ENCODE assay signal across 8 cellular contexts in genomic region chr19:12703056-12703455, GRCh38. TPM values are rescaled to one million over a fixed set of nuclear protein-coding genes. Genes with fewer than 3 reads are reported as not detected.
A peak's percentile ranks its signal among the peaks of the same experiment; 100 is the strongest.
DNase-seq lines count a peak whose midpoint lies in the region; ATAC-seq and TF ChIP-seq lines count a peak whose summit lies in the region.

No MANE protein-coding gene starts in this region.

- H3K4me1 Mint-ChIP-seq in activated CD8-positive, alpha-beta T cell treated with anti-CD3 and anti-CD28 coated beads for 36 hours (ENCODE audit: low read depth) = peaks cover 4% of the 10 kb centered on the region

- DNase-seq in NCI-H146 (lab: John Stamatoyannopoulos, UW) (peak; percentile 35), NCI-H146 treated with DMSO at 0.1 percent for 48 hours (lab: John Stamatoyannopoulos, UW; ENCODE audit: unreplicated experiment) (no peak), MG63 (peak; percentile 71), left lobe of liver (ENCODE audit: low spot score) (no peak), HT-29 (ENCODE audit: low spot score) (no peak)
- peak; percentile 69 for DNase-seq in activated CD8-positive, alpha-beta T cell treated with anti-CD3 and anti-CD28 coated beads for 36 hours

- peak; percentile 89 for ATAC-seq in activated CD8-positive, alpha-beta T cell treated with anti-CD3 and anti-CD28 coated beads for 36 hours
- peak; percentile 16 for ATAC-seq in left lobe of liver
- no peak for ATAC-seq in HG03439 (IDR thresholded peaks at IDR 0.05; ENCODE audit: unreplicated experiment)
- ATAC-seq in HG03135 (IDR thresholded peaks at IDR 0.05; ENCODE audit: unreplicated experiment) = no peak

- H3K4me3 Mint-ChIP-seq in activated CD8-positive, alpha-beta T cell treated with anti-CD3 and anti-CD28 coated beads for 36 hours = no peak overlapping the region

- POLR2A ChIA-PET in activated CD8-positive, alpha-beta T cell treated with anti-CD3 and anti-CD28 coated beads for 36 hours (lab: Charles Lee) = interaction anchor here (1.0 to 1.1 kb wide), 2 partner anchors 12 kb away, joined by 3 read pairs; no protein-coding TSS in a partner anchor

- no peak overlapping the region for H3K4me3 ChIP-seq in MG63

- H3K27me3 Mint-ChIP-seq in activated CD8-positive, alpha-beta T cell treated with anti-CD3 and anti-CD28 coated beads for 36 hours = no peaks in the 10 kb centered on the region

- CTCF ChIA-PET in activated CD8-positive, alpha-beta T cell treated with anti-CD3 and anti-CD28 coated beads for 36 hours (lab: Charles Lee) = interaction anchor here (1.0 to 1.1 kb wide), 2 partner anchors 54 to 145 kb away, joined by 3 to 5 read pairs; no protein-coding TSS in a partner anchor

- peak overlapping the region; percentile 37 for H3K27ac Mint-ChIP-seq in activated CD8-positive, alpha-beta T cell treated with anti-CD3 and anti-CD28 coated beads for 36 hours

- no peak for TF ChIP-seq CTCF in activated CD8-positive, alpha-beta T cell treated with anti-CD3 and anti-CD28 coated beads for 36 hours (IDR thresholded peaks at IDR 0.05)

- H3K36me3 Mint-ChIP-seq in activated CD8-positive, alpha-beta T cell treated with anti-CD3 and anti-CD28 coated beads for 36 hours (ENCODE audit: low read depth) = peaks cover 53% of the 10 kb centered on the region

- H3K9me3 Mint-ChIP-seq in activated CD8-positive, alpha-beta T cell treated with anti-CD3 and anti-CD28 coated beads for 36 hours = no peaks in the 10 kb centered on the region

- peaks cover 96% of the 10 kb centered on the region for H3K36me3 ChIP-seq in MG63

- no peaks in the 10 kb centered on the region for H3K27me3 ChIP-seq in MG63

- intact Hi-C loops in activated CD8-positive, alpha-beta T cell treated with anti-CD3 and anti-CD28 coated beads for 36 hours (cut with micrococcal nuclease) = no loop called here

- H3K9me3 ChIP-seq in MG63 = no peaks in the 10 kb centered on the region

RNA-seq across cellular contexts. Expression of gene FBXW9, which starts 6.6 kb away (rescaled TPM):
- 31.3 and 46.1 TPM in 2 replicates for total RNA-seq in MG63 (2014; rRNA removed; shearing (Covaris generic); ENCODE audit: low replicate concordance)
- total RNA-seq in activated CD8-positive, alpha-beta T cell treated with anti-CD3 and anti-CD28 coated beads for 36 hours = 10 to 100 TPM in 1 of 2 experiments, 1 to 10 TPM in 1; 9.9 to 10.8 TPM
- 3.3 TPM for total RNA-seq in left lobe of liver
- total RNA-seq in HT-29 (2014; rRNA removed; shearing (Covaris generic)) = 32.9 and 38.0 TPM in 2 replicates

RNA-seq across cellular contexts. Expression of gene GNG14, which starts 15.3 kb away (rescaled TPM):
- total RNA-seq in MG63 (2014; rRNA removed; shearing (Covaris generic); ENCODE audit: low replicate concordance) = not detected in 2 replicates
- total RNA-seq in activated CD8-positive, alpha-beta T cell treated with anti-CD3 and anti-CD28 coated beads for 36 hours = not detected
- not detected for total RNA-seq in left lobe of liver
- not detected in 2 replicates for total RNA-seq in HT-29 (2014; rRNA removed; shearing (Covaris generic))

RNA-seq across cellular contexts. Expression of gene TNPO2, which starts 20.7 kb away (rescaled TPM):
- 83.5 and 84.5 TPM in 2 replicates for total RNA-seq in MG63 (2014; rRNA removed; shearing (Covaris generic); ENCODE audit: low replicate concordance)
- 10 to 100 TPM; 90.7 to 94.5 TPM for total RNA-seq in activated CD8-positive, alpha-beta T cell treated with anti-CD3 and anti-CD28 coated beads for 36 hours
- 19.5 TPM for total RNA-seq in left lobe of liver
- total RNA-seq in HT-29 (2014; rRNA removed; shearing (Covaris generic)) = 24.5 TPM in 2 replicates

RNA-seq across cellular contexts. Expression of gene DHPS, which starts 21.4 kb away (rescaled TPM):
- total RNA-seq in MG63 (2014; rRNA removed; shearing (Covaris generic); ENCODE audit: low replicate concordance) = 127 and 140 TPM in 2 replicates
- total RNA-seq in activated CD8-positive, alpha-beta T cell treated with anti-CD3 and anti-CD28 coated beads for 36 hours = 100 to 1,000 TPM; 113 TPM
- total RNA-seq in left lobe of liver = 41.6 TPM
- total RNA-seq in HT-29 (2014; rRNA removed; shearing (Covaris generic)) = 95.0 and 95.4 TPM in 2 replicates

RNA-seq across cellular contexts. Expression of gene TRIR, which starts 31.4 kb away (rescaled TPM):
- 816 and 999 TPM in 2 replicates for total RNA-seq in MG63 (2014; rRNA removed; shearing (Covaris generic); ENCODE audit: low replicate concordance)
- total RNA-seq in activated CD8-positive, alpha-beta T cell treated with anti-CD3 and anti-CD28 coated beads for 36 hours = 100 to 1,000 TPM; 154 to 169 TPM
- 91.0 TPM for total RNA-seq in left lobe of liver
- 258 and 260 TPM in 2 replicates for total RNA-seq in HT-29 (2014; rRNA removed; shearing (Covaris generic))

Comparison
In these comparisons a context has a peak if more than half of its experiments do, and no peak if none do; other contexts are left out.
1. DNase-seq: peak in NCI-H146 (single experiment), MG63 (single experiment) and activated CD8-positive, alpha-beta T cell treated with anti-CD3 and anti-CD28 coated beads for 36 hours (single experiment); none in NCI-H146 treated with DMSO at 0.1 percent for 48 hours (single experiment), left lobe of liver (single experiment) and HT-29 (single experiment).
2. ATAC-seq: peak in activated CD8-positive, alpha-beta T cell treated with anti-CD3 and anti-CD28 coated beads for 36 hours (single experiment) and left lobe of liver (single experiment); none in HG03439 (single experiment) and HG03135 (single experiment).